In genomic region chr10:129958686-129959543, GRCh38 we compare ENCODE assay signal across 12 cellular contexts. TPM values are rescaled to one million over a fixed set of nuclear protein-coding genes. Genes with fewer than 3 reads are reported as not detected.
A peak's percentile ranks its signal among the peaks of the same experiment; 100 is the strongest.
DNase-seq lines count a peak whose midpoint lies in the region; FAIRE-seq and TF ChIP-seq lines count a peak whose summit lies in the region.
"Had no signal": no experiment of that assay in that cellular context is flagged by ENCODE, and none has a peak within 500 bp of the region (broad histone marks: within the 10 kb centered on the region; RNA-seq: fewer than 3 reads in every experiment).

No MANE protein-coding gene starts in this region.

- H3K36me3 Mint-ChIP-seq in activated CD4-positive, alpha-beta T cell treated with anti-CD3 and anti-CD28 coated beads, Interleukin-2, amount 10 ng/mL, durations not matched to agents 7 days and 5 days (ENCODE audit: low read depth): peaks cover 4% of the 10 kb centered on the region
- H3K36me3 Mint-ChIP-seq in astrocyte (ENCODE audit: low read depth, unreplicated experiment): no peaks in the 10 kb centered on the region

- H3K4me2 ChIP-seq in astrocyte (ENCODE audit: low read length): no peak overlapping the region
- peak overlapping the region; percentile 29 for H3K4me2 ChIP-seq in mesenchymal stem cell (ENCODE audit: low read length, poor library complexity, severe bottlenecking)

- no peak overlapping the region for H3K14ac ChIP-seq in mesenchymal stem cell (ENCODE audit: low read length in 2 of 2)

- no peak overlapping the region for H2BK120ac ChIP-seq in mesenchymal stem cell (ENCODE audit: low read depth, low read length)

- H3K79me1 ChIP-seq in mesenchymal stem cell (replicated peaks; ENCODE audit: low read length, poor library complexity, severe bottlenecking): no peaks in the 10 kb centered on the region

- POLR2A ChIA-PET in activated CD4-positive, alpha-beta T cell treated with anti-CD3 and anti-CD28 coated beads, Interleukin-2, amount 10 ng/mL, durations not matched to agents 7 days and 5 days (lab: Charles Lee): no interaction called here
- POLR2A ChIA-PET in RWPE1 (lab: Yijun Ruan, JAX; ENCODE audit: low non-redundant PET): no interaction called here

- peaks cover 73% of the 10 kb centered on the region for H3K27me3 Mint-ChIP-seq in activated CD4-positive, alpha-beta T cell treated with anti-CD3 and anti-CD28 coated beads, Interleukin-2, amount 10 ng/mL, durations not matched to agents 7 days and 5 days
- peaks cover 73% of the 10 kb centered on the region for H3K27me3 Mint-ChIP-seq in astrocyte (ENCODE audit: low read depth, unreplicated experiment)

- H3K4me1 ChIP-seq in astrocyte (ENCODE audit: insufficient read depth, low read length): peaks cover 6% of the 10 kb centered on the region
- H3K4me1 ChIP-seq in mesenchymal stem cell (ENCODE audit: control insufficient read depth, insufficient read depth, low read depth, low read length): peaks cover 32% of the 10 kb centered on the region
- peaks cover 0 to 19% of the 10 kb centered on the region in 2 donors for H3K4me1 ChIP-seq in thyroid gland

- H3K4ac ChIP-seq in mesenchymal stem cell (ENCODE audit: low read depth in 1 of 2, low read length in 2 of 2): no peak overlapping the region

- no peak overlapping the region for H3K27ac Mint-ChIP-seq in activated CD4-positive, alpha-beta T cell treated with anti-CD3 and anti-CD28 coated beads, Interleukin-2, amount 10 ng/mL, durations not matched to agents 7 days and 5 days
- H3K27ac Mint-ChIP-seq in astrocyte (ENCODE audit: unreplicated experiment): no peak overlapping the region

- 3% methylated on average over 73 of the region's 99 CpGs for WGBS in mesenchymal stem cell
- WGBS in thyroid gland, 2 donors: 0 to 3% methylated on average over 18 to 41 of the region's 99 CpGs

- H3K9ac ChIP-seq in astrocyte (ENCODE audit: low read length): no peak overlapping the region
- peak overlapping the region; percentile 98 for H3K9ac ChIP-seq in mesenchymal stem cell (ENCODE audit: low read length)

- no peak overlapping the region for H2BK12ac ChIP-seq in mesenchymal stem cell (ENCODE audit: low read length in 2 of 2)

- H4K20me1 ChIP-seq in astrocyte (ENCODE audit: insufficient read depth, low read length): peaks cover 4% of the 10 kb centered on the region

- H3K9me3 Mint-ChIP-seq in activated CD4-positive, alpha-beta T cell treated with anti-CD3 and anti-CD28 coated beads, Interleukin-2, amount 10 ng/mL, durations not matched to agents 7 days and 5 days: no peaks in the 10 kb centered on the region
- H3K9me3 Mint-ChIP-seq in astrocyte (ENCODE audit: unreplicated experiment): peaks cover 3% of the 10 kb centered on the region

- peak overlapping the region in 1 of 2 experiments; percentile 59 for H3K23ac ChIP-seq in mesenchymal stem cell (ENCODE audit: low read length in 2 of 2)

- TF ChIP-seq POLR2A in thyroid gland (IDR thresholded peaks at IDR 0.05): no peak

- no peak overlapping the region for H4K91ac ChIP-seq in mesenchymal stem cell (ENCODE audit: low read length)

- H3K18ac ChIP-seq in mesenchymal stem cell (ENCODE audit: low read depth in 1 of 2, low read length in 2 of 2): peak overlapping the region; percentile 12 to 26

- CTCF ChIA-PET in activated CD4-positive, alpha-beta T cell treated with anti-CD3 and anti-CD28 coated beads, Interleukin-2, amount 10 ng/mL, durations not matched to agents 7 days and 5 days (lab: Charles Lee): interaction anchor here (0.6 kb wide), 1 partner anchor 220 kb away, joined by 3 read pairs; no protein-coding TSS in a partner anchor
- CTCF ChIA-PET in RWPE1 (lab: Yijun Ruan, JAX): interaction anchor here (0.6 kb wide), 1 partner anchor 397 kb away, joined by 3 read pairs; no protein-coding TSS in a partner anchor

- no peak overlapping the region for H2AFZ ChIP-seq in astrocyte (ENCODE audit: low read depth, low read length)
- H2AFZ ChIP-seq in mesenchymal stem cell (ENCODE audit: low read depth, low read length): peak overlapping the region; percentile 69

- no peak overlapping the region for H2BK5ac ChIP-seq in mesenchymal stem cell (ENCODE audit: low read depth, low read length, poor library complexity, severe bottlenecking)

- H3K27me3 ChIP-seq in astrocyte (ENCODE audit: insufficient read depth, low read length) (peaks cover 82% of the 10 kb centered on the region), mesenchymal stem cell (ENCODE audit: control insufficient read depth in 1 of 2, insufficient read depth in 1 of 2, low read length in 2 of 2) (peaks cover 0 to 52% of the 10 kb centered on the region in 2 experiments), thyroid gland (peaks cover 37% of the 10 kb centered on the region)

- TF ChIP-seq CTCF in astrocyte (IDR thresholded peaks at IDR 0.05; ENCODE audit: insufficient read depth, low read depth, low read length) (no peak), thyroid gland (IDR thresholded peaks at IDR 0.05) (no peak), RWPE1 (conservative IDR thresholded peaks at IDR 0.05; ENCODE audit: low read depth) (no peak), GM13977 (IDR thresholded peaks at IDR 0.05; ENCODE audit: extremely low read depth, insufficient read depth, missing control alignments) (no peak)

- H3K4me1 Mint-ChIP-seq in activated CD4-positive, alpha-beta T cell treated with anti-CD3 and anti-CD28 coated beads, Interleukin-2, amount 10 ng/mL, durations not matched to agents 7 days and 5 days: peaks cover 17% of the 10 kb centered on the region
- H3K4me1 Mint-ChIP-seq in astrocyte (ENCODE audit: low read depth, unreplicated experiment): peaks cover 1% of the 10 kb centered on the region

- H3K9me3 ChIP-seq in astrocyte (ENCODE audit: insufficient read depth, low read depth, low read length) (no peaks in the 10 kb centered on the region), mesenchymal stem cell (ENCODE audit: control insufficient read depth, low read length) (no peaks in the 10 kb centered on the region), thyroid gland (no peaks in the 10 kb centered on the region)

- no peak for FAIRE-seq in astrocyte (lab: Jason Lieb, UNC)

- H3K27ac ChIP-seq in astrocyte (ENCODE audit: low read depth, low read length) (no peak overlapping the region), mesenchymal stem cell (ENCODE audit: low read length, poor library complexity, severe bottlenecking) (no peak overlapping the region), thyroid gland (peak overlapping the region; percentile 37 to 79 (median 79)), RWPE1 (no peak overlapping the region)

- H2AK5ac ChIP-seq in mesenchymal stem cell (ENCODE audit: low read length, severe bottlenecking): no peak overlapping the region

- H2BK15ac ChIP-seq in mesenchymal stem cell (ENCODE audit: low read depth, poor library complexity, severe bottlenecking): peak overlapping the region; percentile 90

- in situ Hi-C loops in GM13977 (cut with MboI; ENCODE audit: low pct_unique_long_range_greater_than_20kb, low sequenced_read_pairs, unreplicated experiment): no loop called here

- no peaks in the 10 kb centered on the region for H3K36me3 ChIP-seq in astrocyte (ENCODE audit: insufficient read depth, low read length)
- H3K36me3 ChIP-seq in mesenchymal stem cell (ENCODE audit: control insufficient read depth in 1 of 2, insufficient read depth in 2 of 2, low read depth in 1 of 2, low read length in 2 of 2): peaks cover 0 to 67% of the 10 kb centered on the region in 2 experiments
- no peaks in the 10 kb centered on the region for H3K36me3 ChIP-seq in thyroid gland

- intact Hi-C loops in thyroid gland (cut with DNase I): no loop called here

- DNase-seq in activated CD4-positive, alpha-beta T cell treated with anti-CD3 and anti-CD28 coated beads, Interleukin-2, amount 10 ng/mL, durations not matched to agents 7 days and 5 days: no peak
- no peak for DNase-seq in activated CD4-positive, alpha-beta T cell treated with anti-CD3 and anti-CD28 coated beads for 1 hour
- DNase-seq in astrocyte (ENCODE audit: low read depth): no peak
- DNase-seq in mesenchymal stem cell: no peak
- DNase-seq in thyroid gland: no peak
- DNase-seq in RWPE1 (ENCODE audit: low spot score): no peak
- no peak for DNase-seq in GM13977 (ENCODE audit: low spot score)
- DNase-seq in stimulated activated naive CD4-positive, alpha-beta T cell treated with Interleukin-2 at 50 U/mL for 16 hours (lab: John Stamatoyannopoulos, UW): no peak
- DNase-seq: NCI-H2029 had no signal

- H4K8ac ChIP-seq in mesenchymal stem cell (ENCODE audit: low read length): peak overlapping the region; percentile 12

- H3K4me3 Mint-ChIP-seq in activated CD4-positive, alpha-beta T cell treated with anti-CD3 and anti-CD28 coated beads, Interleukin-2, amount 10 ng/mL, durations not matched to agents 7 days and 5 days: peak overlapping the region; percentile 9
- peak overlapping the region; percentile 6 for H3K4me3 Mint-ChIP-seq in astrocyte (ENCODE audit: unreplicated experiment)

- H3K4me3 ChIP-seq in astrocyte (ENCODE audit: insufficient read depth, low read depth, low read length) (no peak overlapping the region), mesenchymal stem cell (ENCODE audit: insufficient read depth in 1 of 2, low read depth in 1 of 2, low read length in 2 of 2) (peak overlapping the region; percentile 26 to 87), thyroid gland (replicated peaks in 1 of 3) (peak overlapping the region in 1 of 3 donors; percentile 29)

- H3K79me2 ChIP-seq in astrocyte (ENCODE audit: insufficient read depth, low read length): no peaks in the 10 kb centered on the region

RNA-seq across cellular contexts. Expression of gene EBF3, which starts 5.2 kb away (rescaled TPM):
- not detected for total RNA-seq in activated CD4-positive, alpha-beta T cell treated with anti-CD3 and anti-CD28 coated beads, Interleukin-2, amount 10 ng/mL, durations not matched to agents 7 days and 5 days
- total RNA-seq in astrocyte: 0.07 and 0.14 TPM in 2 replicates
- 1.5 TPM for polyA plus RNA-seq in mesenchymal stem cell (2013, experiment 1 of 2)
- 1.2 TPM for polyA plus RNA-seq in mesenchymal stem cell (2013, experiment 2 of 2)
- 10 to 100 TPM in 1 of 4 donors, 1 to 10 TPM in 3; 6.8 to 12.5 (median 8.8) TPM for total RNA-seq in thyroid gland
- total RNA-seq: chondrocyte; liver; T-helper 2 cell treated with Interferon-gamma antibody and Interleukin-4, amounts not matched to agents 100 ng/mL and 5 ng/mL, for 36 hours had no signal

Comparison
In these comparisons a context has a peak if more than half of its experiments do, and no peak if none do; other contexts are left out.
1. H3K27ac ChIP-seq: peak in thyroid gland (3 of 3); none in astrocyte (single experiment), mesenchymal stem cell (single experiment) and RWPE1 (single experiment).